In the genomic region with DNA sequence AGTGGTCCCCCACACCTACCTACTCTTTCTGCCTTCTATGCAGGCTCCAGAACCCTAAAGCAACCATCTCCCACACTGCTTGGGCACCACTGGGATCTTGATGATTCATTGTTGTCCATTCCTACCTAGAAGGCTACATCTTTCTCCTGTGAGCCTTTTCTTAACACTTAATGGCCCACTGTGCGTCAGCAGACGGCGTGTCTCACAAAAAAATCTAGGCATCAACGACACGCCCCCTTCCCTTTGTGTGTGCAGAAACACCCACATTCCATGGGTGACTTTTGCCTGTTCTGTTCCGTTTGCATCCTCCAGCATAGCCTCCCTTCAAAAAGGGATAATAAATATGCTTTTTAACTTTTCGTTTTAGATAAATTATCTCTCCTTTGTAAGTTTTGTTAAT, we compare ENCODE assay signal across 20 cellular contexts.
DNase-seq lines count a peak whose midpoint lies in the region; ATAC-seq and TF ChIP-seq lines count a peak whose summit lies in the region.
"Had no signal": no experiment of that assay in that cellular context is flagged by ENCODE, and none has a peak within 500 bp of the region (broad histone marks: within the 10 kb centered on the region; RNA-seq: fewer than 3 reads in every experiment).

No MANE protein-coding gene starts in this region.

- TF ChIP-seq CTCF in endodermal cell (conservative IDR thresholded peaks at IDR 0.05) (peak; percentile 32), neural progenitor cell (IDR thresholded peaks at IDR 0.05) (no peak), brain microvascular endothelial cell (IDR thresholded peaks at IDR 0.05; ENCODE audit: low read depth, low read length, missing control alignments) (no peak), omental fat pad (IDR thresholded peaks at IDR 0.05) (no peak)

- H3K79me2 ChIP-seq in neural progenitor cell (ENCODE audit: low read depth): no peaks in the 10 kb centered on the region

- H2AFZ ChIP-seq in neural progenitor cell (replicated peaks): no peak overlapping the region
- H2AFZ ChIP-seq: GM23248 had no signal

- no peaks in the 10 kb centered on the region for H4K20me1 ChIP-seq in neural progenitor cell (ENCODE audit: low read depth)
- H4K20me1 ChIP-seq: BLaER1 had no signal

- H3K9me3 ChIP-seq in HAP-1 (no peaks in the 10 kb centered on the region), endodermal cell (ENCODE audit: control insufficient read depth, low read length) (peaks cover 8% of the 10 kb centered on the region), neural progenitor cell (ENCODE audit: low read depth) (no peaks in the 10 kb centered on the region)
- H3K9me3 ChIP-seq: BLaER1, Caco-2 had no signal

- H3K36me3 ChIP-seq in HAP-1 (replicated peaks): no peaks in the 10 kb centered on the region
- no peaks in the 10 kb centered on the region for H3K36me3 ChIP-seq in endodermal cell (ENCODE audit: control insufficient read depth, insufficient read depth, low read length)
- no peaks in the 10 kb centered on the region for H3K36me3 ChIP-seq in neural progenitor cell
- H3K36me3 ChIP-seq in brain microvascular endothelial cell (replicated peaks): no peaks in the 10 kb centered on the region
- H3K36me3 ChIP-seq: BLaER1 had no signal

- WGBS in endodermal cell (ENCODE audit: insufficient coverage in 1 of 2, insufficient read length in 1 of 2), 2 experiments: 61 to 70% methylated on average over 5 to 6 of the region's 7 CpGs

- H3K36me3 Mint-ChIP-seq in endodermal cell (ENCODE audit: low read depth) (peaks cover 3% of the 10 kb centered on the region), neural progenitor cell (no peaks in the 10 kb centered on the region)
- H3K36me3 Mint-ChIP-seq in activated T-helper 2 cell treated with anti-CD3 and anti-CD28 coated beads, Interferon-gamma antibody, Interleukin-2, Interleukin-4, amounts not matched to agents 10 μg/mL and 5 μg/mL and 100 μg/mL, durations not matched to agents 14 hours and 24 hours and 36 hours (ENCODE audit: low read depth): no peaks in the 10 kb centered on the region
- H3K36me3 Mint-ChIP-seq: CD4-positive, CD25-positive, alpha-beta regulatory T cell; CD8-positive, alpha-beta T cell had no signal

- no peak overlapping the region for H3K4me3 Mint-ChIP-seq in endodermal cell
- H3K4me3 Mint-ChIP-seq in neural progenitor cell: no peak overlapping the region
- no peak overlapping the region for H3K4me3 Mint-ChIP-seq in activated T-helper 2 cell treated with anti-CD3 and anti-CD28 coated beads, Interferon-gamma antibody, Interleukin-2, Interleukin-4, amounts not matched to agents 10 μg/mL and 5 μg/mL and 100 μg/mL, durations not matched to agents 14 hours and 24 hours and 36 hours (ENCODE audit: low read depth)
- H3K4me3 Mint-ChIP-seq: B cell; CD4-positive, CD25-positive, alpha-beta regulatory T cell; CD8-positive, alpha-beta T cell; H9; HFFc6 had no signal

- no peaks in the 10 kb centered on the region for H3K4me1 ChIP-seq in HAP-1
- no peaks in the 10 kb centered on the region for H3K4me1 ChIP-seq in endodermal cell (ENCODE audit: control insufficient read depth, insufficient read depth, low read length)
- no peaks in the 10 kb centered on the region for H3K4me1 ChIP-seq in neural progenitor cell
- H3K4me1 ChIP-seq: BLaER1 had no signal

- H3K27ac ChIP-seq in endodermal cell (ENCODE audit: low read depth, low read length) (no peak overlapping the region), neural progenitor cell (no peak overlapping the region), brain microvascular endothelial cell (no peak overlapping the region)
- H3K27ac ChIP-seq: 22Rv1, BLaER1, C4-2B, GM23248 had no signal

- H3K9ac ChIP-seq in endodermal cell (ENCODE audit: extremely low read depth, low read length, poor library complexity, severe bottlenecking) (no peak overlapping the region), neural progenitor cell (no peak overlapping the region)
- H3K9ac ChIP-seq: BLaER1, GM23248 had no signal

- H3K4me1 Mint-ChIP-seq in endodermal cell (peaks cover 7% of the 10 kb centered on the region), neural progenitor cell (peaks cover 2% of the 10 kb centered on the region)
- H3K4me1 Mint-ChIP-seq in activated T-helper 2 cell treated with anti-CD3 and anti-CD28 coated beads, Interferon-gamma antibody, Interleukin-2, Interleukin-4, amounts not matched to agents 10 μg/mL and 5 μg/mL and 100 μg/mL, durations not matched to agents 14 hours and 24 hours and 36 hours (ENCODE audit: low read depth): no peaks in the 10 kb centered on the region
- H3K4me1 Mint-ChIP-seq: CD4-positive, CD25-positive, alpha-beta regulatory T cell had no signal

- no peak for ATAC-seq in omental fat pad (ENCODE audit: low FRiP score)
- ATAC-seq: CD8-positive, alpha-beta T cell had no signal

- H3K27me3 Mint-ChIP-seq in endodermal cell (ENCODE audit: insufficient read depth) (peaks cover 2% of the 10 kb centered on the region), neural progenitor cell (ENCODE audit: insufficient read depth, low read depth) (peaks cover 2% of the 10 kb centered on the region)
- H3K27me3 Mint-ChIP-seq in activated T-helper 2 cell treated with anti-CD3 and anti-CD28 coated beads, Interferon-gamma antibody, Interleukin-2, Interleukin-4, amounts not matched to agents 10 μg/mL and 5 μg/mL and 100 μg/mL, durations not matched to agents 14 hours and 24 hours and 36 hours (ENCODE audit: low read depth): peaks cover 23% of the 10 kb centered on the region
- H3K27me3 Mint-ChIP-seq: CD4-positive, CD25-positive, alpha-beta regulatory T cell had no signal

- peak; percentile 4 to 20 for DNase-seq in HAP-1 (ENCODE audit: low spot score in 2 of 2)
- DNase-seq in astrocyte of the hippocampus (ENCODE audit: low read depth, low spot score): peak; percentile 37
- DNase-seq in endodermal cell: no peak
- DNase-seq in neural progenitor cell (ENCODE audit: low spot score): peak; percentile 13
- DNase-seq in brain microvascular endothelial cell: no peak
- no peak for DNase-seq in NCI-H2196 (lab: John Stamatoyannopoulos, UW; ENCODE audit: unreplicated experiment)
- DNase-seq in omental fat pad (ENCODE audit: low spot score): no peak
- DNase-seq in activated T-helper 2 cell treated with anti-CD3 and anti-CD28 coated beads, Interferon-gamma antibody, Interleukin-2, Interleukin-4, amounts not matched to agents 10 μg/mL and 5 μg/mL and 100 μg/mL, durations not matched to agents 14 hours and 24 hours and 36 hours (ENCODE audit: low spot score): no peak
- DNase-seq: Caco-2; CD4-positive, CD25-positive, alpha-beta regulatory T cell; CD8-positive, alpha-beta T cell; DMS153; DND-41; GM23248; H9; HFFc6 had no signal

- H3K9me3 Mint-ChIP-seq in endodermal cell (peaks cover 7% of the 10 kb centered on the region), neural progenitor cell (no peaks in the 10 kb centered on the region)
- no peaks in the 10 kb centered on the region for H3K9me3 Mint-ChIP-seq in activated T-helper 2 cell treated with anti-CD3 and anti-CD28 coated beads, Interferon-gamma antibody, Interleukin-2, Interleukin-4, amounts not matched to agents 10 μg/mL and 5 μg/mL and 100 μg/mL, durations not matched to agents 14 hours and 24 hours and 36 hours

- in situ Hi-C loops in HAP-1 (cut with MboI; ENCODE audit: low sequenced_read_pairs): no loop called here
- in situ Hi-C loops in brain microvascular endothelial cell (cut with HindIII; ENCODE audit: low pct_ligation_motif_present, low sequenced_read_pairs): no loop called here

- no peaks in the 10 kb centered on the region for H3F3A ChIP-seq in neural progenitor cell (ENCODE audit: low read depth)

- intact Hi-C loops in activated T-helper 2 cell treated with anti-CD3 and anti-CD28 coated beads, Interferon-gamma antibody, Interleukin-2, Interleukin-4, amounts not matched to agents 10 μg/mL and 5 μg/mL and 100 μg/mL, durations not matched to agents 14 hours and 24 hours and 36 hours (cut with micrococcal nuclease): no loop called here

- peaks cover 12% of the 10 kb centered on the region for H3K27me3 ChIP-seq in HAP-1 (ENCODE audit: low read depth)
- peaks cover 6% of the 10 kb centered on the region for H3K27me3 ChIP-seq in endodermal cell (ENCODE audit: control insufficient read depth, insufficient read depth, low read length, poor library complexity, severe bottlenecking)
- no peaks in the 10 kb centered on the region for H3K27me3 ChIP-seq in neural progenitor cell
- no peaks in the 10 kb centered on the region for H3K27me3 ChIP-seq in brain microvascular endothelial cell (replicated peaks)
- H3K27me3 ChIP-seq: BLaER1 had no signal

- H3K27ac Mint-ChIP-seq in endodermal cell (no peak overlapping the region), neural progenitor cell (no peak overlapping the region)
- no peak overlapping the region for H3K27ac Mint-ChIP-seq in activated T-helper 2 cell treated with anti-CD3 and anti-CD28 coated beads, Interferon-gamma antibody, Interleukin-2, Interleukin-4, amounts not matched to agents 10 μg/mL and 5 μg/mL and 100 μg/mL, durations not matched to agents 14 hours and 24 hours and 36 hours
- H3K27ac Mint-ChIP-seq: B cell; CD4-positive, CD25-positive, alpha-beta regulatory T cell; CD8-positive, alpha-beta T cell; H9; HFFc6 had no signal

- H3K4me2 ChIP-seq in neural progenitor cell: no peak overlapping the region
- H3K4me2 ChIP-seq: BLaER1 had no signal

- H3K4me3 ChIP-seq in HAP-1 (no peak overlapping the region), endodermal cell (ENCODE audit: low read length) (no peak overlapping the region), neural progenitor cell (no peak overlapping the region), brain microvascular endothelial cell (ENCODE audit: low read depth, low read length) (no peak overlapping the region)
- H3K4me3 ChIP-seq: BLaER1, GM23248 had no signal

Comparison
In these comparisons a context has a peak if more than half of its experiments do, and no peak if none do; other contexts are left out.
1. DNase-seq: peak in HAP-1 (2 of 2), astrocyte of the hippocampus (single experiment) and neural progenitor cell (single experiment); none in endodermal cell (single experiment), brain microvascular endothelial cell (single experiment), NCI-H2196 (single experiment), omental fat pad (single experiment) and activated T-helper 2 cell treated with anti-CD3 and anti-CD28 coated beads, Interferon-gamma antibody, Interleukin-2, Interleukin-4, amounts not matched to agents 10 μg/mL and 5 μg/mL and 100 μg/mL, durations not matched to agents 14 hours and 24 hours and 36 hours (single experiment).